9 cellular contexts compared by ENCODE assay signal in the genomic region with DNA sequence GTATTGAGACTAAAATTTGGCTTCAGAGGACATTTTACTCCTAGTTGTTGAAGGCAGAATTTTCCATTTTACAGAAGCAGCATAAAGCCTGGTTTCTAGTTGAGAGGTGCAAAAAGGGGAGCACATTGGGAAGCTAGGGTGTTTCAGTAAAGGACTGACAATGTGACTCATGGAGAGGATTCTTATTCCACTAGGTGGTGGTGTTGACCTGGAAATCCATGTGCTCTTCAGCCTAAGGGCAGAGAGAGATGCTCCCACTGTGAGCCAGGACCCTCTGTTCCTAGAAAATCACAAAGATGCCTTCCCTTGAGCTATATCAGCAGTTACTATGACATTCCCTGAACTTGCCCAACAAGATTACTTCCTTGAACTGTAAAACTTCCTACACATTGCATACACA.
DNase-seq lines count a peak whose midpoint lies in the region; ATAC-seq and TF ChIP-seq lines count a peak whose summit lies in the region.
"Had no signal": no experiment of that assay in that cellular context is flagged by ENCODE, and none has a peak within 500 bp of the region (broad histone marks: within the 10 kb centered on the region; RNA-seq: fewer than 3 reads in every experiment).

No MANE protein-coding gene starts in this region.

- H3K4me1 ChIP-seq in HEK293 (ENCODE audit: control insufficient read depth, insufficient read depth, low read length) (no peaks in the 10 kb centered on the region), sigmoid colon (no peaks in the 10 kb centered on the region)

- TF ChIP-seq EP300 in sigmoid colon (IDR thresholded peaks at IDR 0.05): no peak

- H3K9me3 ChIP-seq in HEK293 (ENCODE audit: control insufficient read depth, insufficient read depth, low read depth, low read length) (no peaks in the 10 kb centered on the region), sigmoid colon (no peaks in the 10 kb centered on the region)

- no peak for ATAC-seq in HG02973 (IDR thresholded peaks at IDR 0.05; ENCODE audit: unreplicated experiment)
- ATAC-seq in esophagus mucosa: no peak

- no peak overlapping the region for H3K4me3 ChIP-seq in HEK293 (ENCODE audit: low read depth, low read length)
- H3K4me3 ChIP-seq in sigmoid colon: no peak overlapping the region
- H3K4me3 ChIP-seq: skin epidermis had no signal

- H3K27ac ChIP-seq in HEK293 (ENCODE audit: extremely low read depth, low read depth, low read length) (no peak overlapping the region), sigmoid colon (no peak overlapping the region)
- H3K27ac ChIP-seq: skin epidermis had no signal

- TF ChIP-seq POLR2A in sigmoid colon (IDR thresholded peaks at IDR 0.05): no peak

- no peaks in the 10 kb centered on the region for H3K27me3 ChIP-seq in sigmoid colon

- H3K36me3 ChIP-seq in HEK293 (ENCODE audit: control insufficient read depth in 2 of 2, insufficient read depth in 1 of 2, low read length in 2 of 2): no peaks in the 10 kb centered on the region
- no peaks in the 10 kb centered on the region for H3K36me3 ChIP-seq in sigmoid colon

- DNase-seq in COLO668 (lab: John Stamatoyannopoulos, UW; ENCODE audit: unreplicated experiment) (peak; percentile 11), RKO (ENCODE audit: low spot score) (peak; percentile 4), iPS-NIHi7 (ENCODE audit: extremely low spot score) (peak; percentile 74), sigmoid colon (no peak), NK-92 (lab: John Stamatoyannopoulos, UW; ENCODE audit: unreplicated experiment) (no peak)

- CTCF ChIA-PET in HEK293 (lab: Yijun Ruan, JAX): interaction anchor here (0.8 to 1.8 kb wide), 5 partner anchors 75 to 294 kb away, joined by 3 to 9 read pairs (median 3); no protein-coding TSS in a partner anchor

- POLR2A ChIA-PET in HEK293 (lab: Yijun Ruan, JAX): no interaction called here

- TF ChIP-seq CTCF in HEK293 (tag by site-specific recombination; IDR thresholded peaks at IDR 0.05): no peak
- peak in 1 of 4 experiments; percentile 15 for TF ChIP-seq CTCF in sigmoid colon (IDR thresholded peaks at IDR 0.05)

- intact Hi-C loops in sigmoid colon (cut with DNase I): no loop called here

TF ChIP-seq in HEK293, 187 proteins besides CTCF, POLR2A, EP300 and RAD21:
- peak; percentile 28; the same call in 1 of the 2 replicates for TF ChIP-seq ZNF654 (tag by site-specific recombination; IDR thresholded peaks at IDR 0.05; ENCODE audit: low read depth)
- no peak for TF ChIP-seq PRDM1 (tag by site-specific recombination; IDR thresholded peaks at IDR 0.05)
TF ChIP-seq in HEK293: peak in this region for 1.

Comparison
In these comparisons a context has a peak if more than half of its experiments do, and no peak if none do; other contexts are left out.
1. DNase-seq: peak in COLO668 (single experiment), RKO (single experiment) and iPS-NIHi7 (single experiment); none in sigmoid colon (single experiment) and NK-92 (single experiment).